Comparison of ENCODE assay signal across 9 cellular contexts in genomic region chr7:158876984-158877383, GRCh38.
"Had no signal": no experiment of that assay in that cellular context is flagged by ENCODE, and none has a peak within 500 bp of the region (broad histone marks: within the 10 kb centered on the region; RNA-seq: fewer than 3 reads in every experiment).

No MANE protein-coding gene starts in this region.

- H3K4me3 Mint-ChIP-seq: GM23338, H9 had no signal

- H2AFZ ChIP-seq: GM23338 had no signal

- H3K27ac ChIP-seq: HL-60 had no signal

- FAIRE-seq: H1, H54, HepG2 had no signal

- H3K4me2 ChIP-seq: GM23338 had no signal

- H3K9me3 Mint-ChIP-seq: GM23338, H9 had no signal

- DNase-seq: H9, HCEC 1CT, IMR-90, KBM-7 had no signal

- ATAC-seq: GM23338, HepG2 had no signal

- H3K4me3 ChIP-seq: GM23338 had no signal

- H3K27ac Mint-ChIP-seq: GM23338 had no signal

- H3K4me1 Mint-ChIP-seq: GM23338, H9 had no signal
